18 cellular contexts compared by ENCODE assay signal in the genomic region with DNA sequence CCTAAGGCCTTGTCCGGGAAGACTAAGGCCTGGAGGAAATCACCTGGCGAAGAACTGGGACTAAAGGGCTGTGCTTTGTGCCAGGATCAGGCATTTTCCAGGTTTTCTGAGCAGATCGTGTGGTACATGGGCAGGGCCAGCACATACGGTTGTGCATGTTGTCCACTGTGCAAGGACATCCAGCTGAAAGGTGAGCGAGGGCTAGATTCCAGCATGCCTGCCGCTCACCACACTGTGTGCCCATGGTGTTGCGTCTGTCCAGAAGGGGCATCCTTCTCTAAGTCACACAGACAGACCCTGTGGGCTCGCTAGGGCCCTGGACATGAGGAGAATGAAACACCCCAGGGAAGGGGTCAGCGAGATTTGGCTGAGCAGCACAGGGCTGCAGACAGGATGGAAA.
"Had no signal": no experiment of that assay in that cellular context is flagged by ENCODE, and none has a peak within 500 bp of the region (broad histone marks: within the 10 kb centered on the region; RNA-seq: fewer than 3 reads in every experiment).

No MANE protein-coding gene starts in this region.

- FAIRE-seq: TTC549 had no signal

- H3K4me3 ChIP-seq: body of pancreas, ovary, prostate gland, skin epidermis, tibial nerve had no signal

- H3K27ac ChIP-seq: neutrophil, ovary, prostate gland, skin epidermis, tibial nerve had no signal

- H3K9me3 ChIP-seq: body of pancreas, neutrophil, ovary, prostate gland, tibial nerve had no signal

- H3K27me3 ChIP-seq: body of pancreas, ovary, tibial nerve had no signal

- H3K36me3 ChIP-seq: neutrophil, ovary, prostate gland, tibial nerve had no signal

- DNase-seq: activated gamma-delta T cell; activated naive CD4-positive, alpha-beta T cell treated with anti-CD3 and anti-CD28 coated beads, Interleukin-2, amount 50 U/mL, for 16 hours; activated naive CD8-positive, alpha-beta T cell treated with anti-CD3 and anti-CD28 coated beads, Interleukin-2, amount 50 U/mL, for 24 hours; activated T-cell treated with anti-CD3 and anti-CD28 coated beads for 4 hours; effector CD8-positive, alpha-beta T cell; immature natural killer cell; midbrain; natural killer cell; ovary; right cardiac atrium; stimulated activated naive CD8-positive, alpha-beta T cell treated with anti-CD3 and anti-CD28 coated beads, Interleukin-15, amount 100 ng/mL, for 72 hours had no signal

- ATAC-seq: left lobe of liver; natural killer cell; right cardiac atrium; stimulated activated naive CD8-positive, alpha-beta T cell treated with anti-CD3 and anti-CD28 coated beads, Interleukin-15, amount 100 ng/mL, for 72 hours had no signal
